ENCODE assay signal across 8 cellular contexts in genomic region chr1:23556661-23557470, GRCh38. TPM values are rescaled to one million over a fixed set of nuclear protein-coding genes. Genes with fewer than 3 reads are reported as not detected.
DNase-seq lines count a peak whose midpoint lies in the region; TF ChIP-seq lines count a peak whose summit lies in the region.

No MANE protein-coding gene starts in this region.

- 83% methylated on average over 4 of the region's 4 CpGs for WGBS in mammary epithelial cell (ENCODE audit: low coverage, missing lambda C conversion rate)

- H3K27ac ChIP-seq in mammary epithelial cell (ENCODE audit: insufficient read depth, low read depth, low read length), result peak overlapping the region; percentile 62

- H3K9me3 ChIP-seq in mammary epithelial cell (replicated peaks; ENCODE audit: insufficient read depth, low read length) (no peaks in the 10 kb centered on the region), mononuclear cell (ENCODE audit: low read depth, low read length) (no peaks in the 10 kb centered on the region)

- no peak overlapping the region for H3K9ac ChIP-seq in mammary epithelial cell (ENCODE audit: insufficient read depth, low read length)

- peak; percentile 93 for DNase-seq in DMS53 (lab: John Stamatoyannopoulos, UW)
- peak; percentile 89 for DNase-seq in NAMALWA (ENCODE audit: low spot score)
- DNase-seq in mammary epithelial cell, result peak; percentile 80
- no peak for DNase-seq in head of caudate nucleus
- DNase-seq in epidermal melanocyte (ENCODE audit: insufficient read length, low spot score), result no peak
- DNase-seq in stimulated activated CD4-positive, alpha-beta T cell treated with anti-CD3 and anti-CD28 coated beads, Interleukin-4, amount 100 ng/mL, for 4 hours, result no peak
- no peak for DNase-seq in foreskin melanocyte

- H3K79me2 ChIP-seq in mammary epithelial cell (ENCODE audit: insufficient read depth, low read length), result peaks cover 12% of the 10 kb centered on the region

- in situ Hi-C loops in mammary epithelial cell (cut with MboI; ENCODE audit: low sequenced_read_pairs in 2 of 2), result no loop called here

- H3K27me3 ChIP-seq in mammary epithelial cell (ENCODE audit: insufficient read depth, low read length) (no peaks in the 10 kb centered on the region), mononuclear cell (ENCODE audit: insufficient read depth, low read length) (peaks cover 46% of the 10 kb centered on the region)

- no TSS peak for BruUV-seq in mammary epithelial cell (replicated peaks; lab: Mats Ljungman, UMichigan)

- H3K4me3 ChIP-seq in mammary epithelial cell (replicated peaks in 1 of 3; ENCODE audit: insufficient read depth in 1 of 3, low read depth in 2 of 3, low read length in 3 of 3) (peak overlapping the region in 1 of 3 experiments; percentile 76), mononuclear cell (ENCODE audit: low read length) (peak overlapping the region; percentile 72)

- H3K4me2 ChIP-seq in mammary epithelial cell (ENCODE audit: insufficient read depth, low read depth, low read length), result peak overlapping the region; percentile 93

- CTCF ChIA-PET in mammary epithelial cell (lab: Charles Lee; ENCODE audit: low non-redundant PET), result interaction anchor here (0.5 to 0.6 kb wide), 2 partner anchors 80 to 134 kb away, joined by 3 to 5 read pairs; no protein-coding TSS in a partner anchor

- no peak overlapping the region for H2AFZ ChIP-seq in mammary epithelial cell (ENCODE audit: low read depth, low read length)

- dilution Hi-C loops in mammary epithelial cell (cut with HindIII; ENCODE audit: low sequenced_read_pairs), result no loop called here

- H3K36me3 ChIP-seq in mammary epithelial cell (ENCODE audit: insufficient read depth, low read length), result no peaks in the 10 kb centered on the region

- TF ChIP-seq CTCF in mammary epithelial cell (conservative IDR thresholded peaks at IDR 0.05 in 1 of 2, IDR thresholded peaks at IDR 0.05 in 1 of 2; ENCODE audit: extremely low read depth in 1 of 2, insufficient read depth in 1 of 2, low read depth in 1 of 2, low read length in 2 of 2), result no peak

- intact Hi-C loops in mammary epithelial cell (cut with micrococcal nuclease) (no loop called here), head of caudate nucleus (cut with DNase I) (no loop called here)

- H4K20me1 ChIP-seq in mammary epithelial cell (ENCODE audit: insufficient read depth, low read length), result no peaks in the 10 kb centered on the region

- peaks cover 48% of the 10 kb centered on the region for H3K4me1 ChIP-seq in mammary epithelial cell (ENCODE audit: insufficient read depth, low read length)
- H3K4me1 ChIP-seq in mononuclear cell (ENCODE audit: insufficient read depth, low read length), result peaks cover 74% of the 10 kb centered on the region

RNA-seq across cellular contexts. Expression of gene ID3, which starts 2.4 kb away (rescaled TPM):
- total RNA-seq in mammary epithelial cell (10 to 100 TPM; 53.6 to 53.8 TPM), mononuclear cell (47.3 TPM)
- 31.7 TPM for polyA plus RNA-seq in mammary epithelial cell
- 22.4 TPM for polyA minus RNA-seq in mammary epithelial cell

RNA-seq across cellular contexts. Expression of gene E2F2, which starts 25.8 kb away (rescaled TPM):
- total RNA-seq in mammary epithelial cell (1 to 10 TPM in 1 of 2 donors, under 1 TPM in 1; 0.17 to 2.2 TPM), mononuclear cell (2.7 TPM)
- 0.44 TPM for polyA plus RNA-seq in mammary epithelial cell
- polyA minus RNA-seq in mammary epithelial cell, result 3.1 TPM

Comparison
In these comparisons a context has a peak if more than half of its experiments do, and no peak if none do; other contexts are left out.
1. DNase-seq: peak in DMS53 (single experiment), NAMALWA (single experiment) and mammary epithelial cell (single experiment); none in head of caudate nucleus (0 of 42), epidermal melanocyte (single experiment), stimulated activated CD4-positive, alpha-beta T cell treated with anti-CD3 and anti-CD28 coated beads, Interleukin-4, amount 100 ng/mL, for 4 hours (0 of 2) and foreskin melanocyte (single experiment).